In genomic region chr20:48681882-48682426, GRCh38 we compare ENCODE assay signal across 12 cellular contexts.
DNase-seq lines count a peak whose midpoint lies in the region; TF ChIP-seq lines count a peak whose summit lies in the region.
"Had no signal": no experiment of that assay in that cellular context is flagged by ENCODE, and none has a peak within 500 bp of the region (broad histone marks: within the 10 kb centered on the region; RNA-seq: fewer than 3 reads in every experiment).

No MANE protein-coding gene starts in this region.

- no peaks in the 10 kb centered on the region for H3K79me2 ChIP-seq in MM.1S (ENCODE audit: low read length)

- DNase-seq in MM.1S = no peak
- peak; percentile 41 for DNase-seq in chondrocyte (ENCODE audit: low spot score)
- DNase-seq in tibial artery = no peak
- no peak for DNase-seq in GM13977 (ENCODE audit: low spot score)
- DNase-seq in activated T-helper 2 cell treated with anti-CD3 and anti-CD28 coated beads, Interferon-gamma antibody, Interleukin-2, Interleukin-4, amounts not matched to agents 10 μg/mL and 5 μg/mL and 100 μg/mL, durations not matched to agents 14 hours and 24 hours and 36 hours (ENCODE audit: low spot score) = no peak
- no peak for DNase-seq in NCI-H82 (lab: John Stamatoyannopoulos, UW)
- DNase-seq: activated B cell treated with CpG ODN at 0.5 μM for 24 hours; stimulated activated CD4-positive, alpha-beta T cell treated with anti-CD3 and anti-CD28 coated beads, Interleukin-4, amount 100 ng/mL, for 4 hours; stimulated activated naive CD4-positive, alpha-beta T cell had no signal

- H3K4me3 ChIP-seq in MM.1S (ENCODE audit: low read length) (no peak overlapping the region), mucosa of stomach (ENCODE audit: low read length) (no peak overlapping the region), tibial artery (no peak overlapping the region)

- TF ChIP-seq CTCF in MM.1S (IDR thresholded peaks at IDR 0.05; ENCODE audit: low read length) (no peak), chondrocyte (IDR thresholded peaks at IDR 0.05) (no peak), tibial artery (IDR thresholded peaks at IDR 0.05) (no peak), GM13977 (IDR thresholded peaks at IDR 0.05; ENCODE audit: extremely low read depth, insufficient read depth, missing control alignments) (no peak)

- H3K9ac ChIP-seq in MM.1S (ENCODE audit: low read length) (no peak overlapping the region), mucosa of stomach (ENCODE audit: low read length) (peak overlapping the region; percentile 2)

- peak overlapping the region; percentile 5; the same call in 1 of the 2 replicates for H2AFZ ChIP-seq in MM.1S (ENCODE audit: low read length)

- H4K20me1 ChIP-seq in MM.1S (ENCODE audit: insufficient read depth, low read length) = no peaks in the 10 kb centered on the region

- no peak overlapping the region for H3K27ac ChIP-seq in MM.1S (ENCODE audit: low read length)
- peak overlapping the region; percentile 70 to 72 for H3K27ac ChIP-seq in tibial artery

- no peaks in the 10 kb centered on the region for H3K9me3 Mint-ChIP-seq in chondrocyte (ENCODE audit: low read depth)
- no peaks in the 10 kb centered on the region for H3K9me3 Mint-ChIP-seq in activated T-helper 2 cell treated with anti-CD3 and anti-CD28 coated beads, Interferon-gamma antibody, Interleukin-2, Interleukin-4, amounts not matched to agents 10 μg/mL and 5 μg/mL and 100 μg/mL, durations not matched to agents 14 hours and 24 hours and 36 hours
- H3K9me3 Mint-ChIP-seq: activated B cell treated with CpG ODN at 0.5 μM for 24 hours had no signal

- peaks cover 11% of the 10 kb centered on the region for H3K4me1 ChIP-seq in MM.1S (ENCODE audit: low read length)
- H3K4me1 ChIP-seq in mucosa of stomach (ENCODE audit: control insufficient read depth, insufficient read depth, low read length) = peaks cover 25% of the 10 kb centered on the region
- H3K4me1 ChIP-seq in tibial artery = peaks cover 7 to 54% (median 51%) of the 10 kb centered on the region in 4 donors

- H3K27me3 ChIP-seq in MM.1S (replicated peaks; ENCODE audit: insufficient read depth, low read length) = no peaks in the 10 kb centered on the region
- no peaks in the 10 kb centered on the region for H3K27me3 ChIP-seq in mucosa of stomach (ENCODE audit: control insufficient read depth, insufficient read depth, low read length)
- no peaks in the 10 kb centered on the region for H3K27me3 ChIP-seq in tibial artery

- H3K9me3 ChIP-seq in MM.1S (replicated peaks; ENCODE audit: insufficient read depth, low read length) (no peaks in the 10 kb centered on the region), mucosa of stomach (ENCODE audit: control insufficient read depth, low read length) (no peaks in the 10 kb centered on the region), tibial artery (no peaks in the 10 kb centered on the region)
- H3K9me3 ChIP-seq: Caco-2 had no signal

- no peaks in the 10 kb centered on the region for H3K9me2 ChIP-seq in MM.1S (replicated peaks; ENCODE audit: insufficient read depth, low read length)

- in situ Hi-C loops in GM13977 (cut with MboI; ENCODE audit: low pct_unique_long_range_greater_than_20kb, low sequenced_read_pairs, unreplicated experiment) = no loop called here

- intact Hi-C loops in tibial artery (cut with DNase I; ENCODE audit: low total_unique reads) = no loop called here
- intact Hi-C loops in activated T-helper 2 cell treated with anti-CD3 and anti-CD28 coated beads, Interferon-gamma antibody, Interleukin-2, Interleukin-4, amounts not matched to agents 10 μg/mL and 5 μg/mL and 100 μg/mL, durations not matched to agents 14 hours and 24 hours and 36 hours (cut with micrococcal nuclease) = no loop called here

- H3F3A ChIP-seq in MM.1S (ENCODE audit: insufficient read depth, low read length) = no peaks in the 10 kb centered on the region

- H3K27me3 Mint-ChIP-seq in chondrocyte (ENCODE audit: low read depth) = no peaks in the 10 kb centered on the region
- H3K27me3 Mint-ChIP-seq in activated T-helper 2 cell treated with anti-CD3 and anti-CD28 coated beads, Interferon-gamma antibody, Interleukin-2, Interleukin-4, amounts not matched to agents 10 μg/mL and 5 μg/mL and 100 μg/mL, durations not matched to agents 14 hours and 24 hours and 36 hours (ENCODE audit: low read depth) = no peaks in the 10 kb centered on the region
- H3K27me3 Mint-ChIP-seq: activated B cell treated with CpG ODN at 0.5 μM for 24 hours had no signal

- H3K36me3 Mint-ChIP-seq in chondrocyte (ENCODE audit: low read depth) = no peaks in the 10 kb centered on the region
- peaks cover 10% of the 10 kb centered on the region for H3K36me3 Mint-ChIP-seq in activated T-helper 2 cell treated with anti-CD3 and anti-CD28 coated beads, Interferon-gamma antibody, Interleukin-2, Interleukin-4, amounts not matched to agents 10 μg/mL and 5 μg/mL and 100 μg/mL, durations not matched to agents 14 hours and 24 hours and 36 hours (ENCODE audit: low read depth)

- H3K36me3 ChIP-seq in MM.1S (replicated peaks; ENCODE audit: insufficient read depth, low read length) = no peaks in the 10 kb centered on the region
- no peaks in the 10 kb centered on the region for H3K36me3 ChIP-seq in mucosa of stomach (ENCODE audit: control insufficient read depth, insufficient read depth, low read length)
- H3K36me3 ChIP-seq in tibial artery = peaks cover 5 to 30% (median 19%) of the 10 kb centered on the region in 3 donors

- H3K4me1 Mint-ChIP-seq in chondrocyte (ENCODE audit: low read depth) = peaks cover 38% of the 10 kb centered on the region
- peaks cover 7% of the 10 kb centered on the region for H3K4me1 Mint-ChIP-seq in activated T-helper 2 cell treated with anti-CD3 and anti-CD28 coated beads, Interferon-gamma antibody, Interleukin-2, Interleukin-4, amounts not matched to agents 10 μg/mL and 5 μg/mL and 100 μg/mL, durations not matched to agents 14 hours and 24 hours and 36 hours (ENCODE audit: low read depth)
- H3K4me1 Mint-ChIP-seq: activated B cell treated with CpG ODN at 0.5 μM for 24 hours had no signal

- H3K4me3 Mint-ChIP-seq in chondrocyte (ENCODE audit: unreplicated experiment) = no peak overlapping the region
- H3K4me3 Mint-ChIP-seq in activated T-helper 2 cell treated with anti-CD3 and anti-CD28 coated beads, Interferon-gamma antibody, Interleukin-2, Interleukin-4, amounts not matched to agents 10 μg/mL and 5 μg/mL and 100 μg/mL, durations not matched to agents 14 hours and 24 hours and 36 hours (ENCODE audit: low read depth) = no peak overlapping the region
- H3K4me3 Mint-ChIP-seq: activated B cell treated with CpG ODN at 0.5 μM for 24 hours had no signal

- H3K4me2 ChIP-seq in MM.1S (ENCODE audit: low read depth, low read length) = no peak overlapping the region

- H3K27ac Mint-ChIP-seq in chondrocyte (ENCODE audit: unreplicated experiment) = no peak overlapping the region
- no peak overlapping the region for H3K27ac Mint-ChIP-seq in activated T-helper 2 cell treated with anti-CD3 and anti-CD28 coated beads, Interferon-gamma antibody, Interleukin-2, Interleukin-4, amounts not matched to agents 10 μg/mL and 5 μg/mL and 100 μg/mL, durations not matched to agents 14 hours and 24 hours and 36 hours
- H3K27ac Mint-ChIP-seq: activated B cell treated with CpG ODN at 0.5 μM for 24 hours, progenitor cell of endocrine pancreas had no signal
